19 cellular contexts compared by ENCODE assay signal in genomic region chr12:12671850-12672660, GRCh38. TPM values are rescaled to one million over a fixed set of nuclear protein-coding genes. Genes with fewer than 3 reads are reported as not detected.
DNase-seq lines count a peak whose midpoint lies in the region; TF ChIP-seq lines count a peak whose summit lies in the region.
"Had no signal": no experiment of that assay in that cellular context is flagged by ENCODE, and none has a peak within 500 bp of the region (broad histone marks: within the 10 kb centered on the region; RNA-seq: fewer than 3 reads in every experiment).

No MANE protein-coding gene starts in this region.

- no CpG with 5 or more reads among the region's 8 CpGs for WGBS in neuronal stem cell (ENCODE audit: extremely low coverage in 2 of 2, insufficient read length in 2 of 2, insufficient replicate concordance in 1 of 2), 2 donors

- no peak overlapping the region for H2AK5ac ChIP-seq in neuronal stem cell (ENCODE audit: low read depth, low read length)

- no peak overlapping the region for H3K14ac ChIP-seq in neuronal stem cell (ENCODE audit: low read length)

- TF ChIP-seq CTCF in PC-9 (conservative IDR thresholded peaks at IDR 0.05) = no peak

- CTCF ChIA-PET in PC-9 (lab: Charles Lee) = no interaction called here

- H2BK120ac ChIP-seq in neuronal stem cell (ENCODE audit: low read depth, low read length) = no peak overlapping the region

- no peaks in the 10 kb centered on the region for H3F3A ChIP-seq in PC-9 (ENCODE audit: insufficient read depth, low read depth)

- H2BK12ac ChIP-seq in neuronal stem cell (ENCODE audit: low read length) = no peak overlapping the region

- H3K79me1 ChIP-seq in neuronal stem cell (ENCODE audit: low read depth, low read length) = peaks cover 3% of the 10 kb centered on the region

- H3K23ac ChIP-seq in neuronal stem cell (ENCODE audit: low read depth, low read length, poor library complexity) = no peak overlapping the region

- no peaks in the 10 kb centered on the region for H3K9me2 ChIP-seq in PC-9 (ENCODE audit: insufficient read depth)

- peak overlapping the region; percentile 69 for H3K27ac Mint-ChIP-seq in activated T-helper 2 cell treated with anti-CD3 and anti-CD28 coated beads, Interferon-gamma antibody, Interleukin-2, Interleukin-4, amounts not matched to agents 10 μg/mL and 5 μg/mL and 100 μg/mL, durations not matched to agents 14 hours and 24 hours and 36 hours
- H3K27ac Mint-ChIP-seq: GM23338, T-cell had no signal

- peak; percentile 79 for DNase-seq in EH (ENCODE audit: low read depth)
- DNase-seq in HS-27A (ENCODE audit: low read depth) = peak; percentile 76
- no peak for DNase-seq in activated T-helper 2 cell treated with anti-CD3 and anti-CD28 coated beads, Interferon-gamma antibody, Interleukin-2, Interleukin-4, amounts not matched to agents 10 μg/mL and 5 μg/mL and 100 μg/mL, durations not matched to agents 14 hours and 24 hours and 36 hours (ENCODE audit: low spot score)
- peak; percentile 68 for DNase-seq in iris pigment epithelial cell (ENCODE audit: low read depth)
- DNase-seq in PC-9 = no peak
- no peak for DNase-seq in activated effector memory CD4-positive, alpha-beta T cell treated with anti-CD3 and anti-CD28 coated beads, Interleukin-2, amount 50 U/mL, for 16 hours
- DNase-seq in Ammon's horn (ENCODE audit: low spot score) = no peak
- no peak for DNase-seq in neuronal stem cell (ENCODE audit: low spot score)
- DNase-seq: amniotic stem cell; KBM-7; NCI-H524 treated with DMSO at 0.1 percent for 48 hours; pancreas; stimulated activated CD4-positive, alpha-beta T cell treated with anti-CD3 and anti-CD28 coated beads, Interleukin-12 subunit alpha, Interleukin-12 subunit beta, amount 100 ng/mL, for 4 hours; stimulated activated naive CD8-positive, alpha-beta T cell treated with anti-CD3 and anti-CD28 coated beads, Interleukin-15, amount 100 ng/mL, for 72 hours; T-cell had no signal

- H3K9me3 ChIP-seq in PC-9 (ENCODE audit: insufficient read depth, low read depth) (no peaks in the 10 kb centered on the region), neuronal stem cell (replicated peaks in 1 of 2; ENCODE audit: control insufficient read depth in 2 of 2, insufficient read depth in 1 of 2, low read depth in 1 of 2, low read length in 2 of 2) (no peaks in the 10 kb centered on the region)
- H3K9me3 ChIP-seq: BLaER1 treated with 17β-estradiol and CSF1 and Interleukin-3, amounts not matched to agents 10 nM and 100 nM; pancreas had no signal

- no peak overlapping the region for H3K4me3 Mint-ChIP-seq in activated T-helper 2 cell treated with anti-CD3 and anti-CD28 coated beads, Interferon-gamma antibody, Interleukin-2, Interleukin-4, amounts not matched to agents 10 μg/mL and 5 μg/mL and 100 μg/mL, durations not matched to agents 14 hours and 24 hours and 36 hours (ENCODE audit: low read depth)
- H3K4me3 Mint-ChIP-seq: GM23338; stimulated activated naive CD8-positive, alpha-beta T cell treated with anti-CD3 and anti-CD28 coated beads, Interleukin-15, amount 100 ng/mL, for 72 hours; T-cell had no signal

- no peak overlapping the region for H3K4ac ChIP-seq in neuronal stem cell (ENCODE audit: low read length)

- intact Hi-C loops in activated T-helper 2 cell treated with anti-CD3 and anti-CD28 coated beads, Interferon-gamma antibody, Interleukin-2, Interleukin-4, amounts not matched to agents 10 μg/mL and 5 μg/mL and 100 μg/mL, durations not matched to agents 14 hours and 24 hours and 36 hours (cut with micrococcal nuclease) = loop anchor here (2.0 kb wide), 2 partner anchors 19 to 27 kb away; no protein-coding TSS in a partner anchor
- intact Hi-C loops in PC-9 (cut with micrococcal nuclease; ENCODE audit: unreplicated experiment) = no loop called here

- H2BK5ac ChIP-seq in neuronal stem cell (ENCODE audit: low read length) = no peak overlapping the region

- H2BK15ac ChIP-seq in neuronal stem cell (ENCODE audit: low read length) = no peak overlapping the region

- no peak overlapping the region for H3K4me2 ChIP-seq in PC-9
- no peak overlapping the region for H3K4me2 ChIP-seq in neuronal stem cell (ENCODE audit: insufficient read depth, low read length, poor library complexity, severe bottlenecking)
- H3K4me2 ChIP-seq: BLaER1 treated with 17β-estradiol and CSF1 and Interleukin-3, amounts not matched to agents 10 nM and 100 nM; GM23338; hepatocyte had no signal

- H3K4me1 Mint-ChIP-seq in activated T-helper 2 cell treated with anti-CD3 and anti-CD28 coated beads, Interferon-gamma antibody, Interleukin-2, Interleukin-4, amounts not matched to agents 10 μg/mL and 5 μg/mL and 100 μg/mL, durations not matched to agents 14 hours and 24 hours and 36 hours (ENCODE audit: low read depth) = peaks cover 37% of the 10 kb centered on the region

- 0 out of 2 replicates have a peak, but pooled peaks cover 4% of the 10 kb centered on the region for H3K4me1 ChIP-seq in PC-9 (replicated peaks; ENCODE audit: insufficient read depth)
- H3K4me1 ChIP-seq in neuronal stem cell (ENCODE audit: control insufficient read depth in 2 of 2, insufficient read depth in 1 of 2, low read depth in 1 of 2, low read length in 2 of 2) = peaks cover 0 to 2% of the 10 kb centered on the region in 2 donors
- H3K4me1 ChIP-seq: BLaER1 treated with 17β-estradiol and CSF1 and Interleukin-3, amounts not matched to agents 10 nM and 100 nM; pancreas had no signal

- H3K9me3 Mint-ChIP-seq in activated T-helper 2 cell treated with anti-CD3 and anti-CD28 coated beads, Interferon-gamma antibody, Interleukin-2, Interleukin-4, amounts not matched to agents 10 μg/mL and 5 μg/mL and 100 μg/mL, durations not matched to agents 14 hours and 24 hours and 36 hours = no peaks in the 10 kb centered on the region
- H3K9me3 Mint-ChIP-seq: GM23338; stimulated activated naive CD8-positive, alpha-beta T cell treated with anti-CD3 and anti-CD28 coated beads, Interleukin-15, amount 100 ng/mL, for 72 hours; T-cell had no signal

- H3K27me3 Mint-ChIP-seq in activated T-helper 2 cell treated with anti-CD3 and anti-CD28 coated beads, Interferon-gamma antibody, Interleukin-2, Interleukin-4, amounts not matched to agents 10 μg/mL and 5 μg/mL and 100 μg/mL, durations not matched to agents 14 hours and 24 hours and 36 hours (ENCODE audit: low read depth) = no peaks in the 10 kb centered on the region
- H3K27me3 Mint-ChIP-seq: stimulated activated naive CD8-positive, alpha-beta T cell treated with anti-CD3 and anti-CD28 coated beads, Interleukin-15, amount 100 ng/mL, for 72 hours; T-cell had no signal

- no peak overlapping the region for H3K9ac ChIP-seq in neuronal stem cell (ENCODE audit: low read depth, low read length, poor library complexity)
- H3K9ac ChIP-seq: BLaER1 treated with 17β-estradiol and CSF1 and Interleukin-3, amounts not matched to agents 10 nM and 100 nM had no signal

- H3K18ac ChIP-seq in neuronal stem cell (ENCODE audit: low read length) = no peak overlapping the region

- H3K4me3 ChIP-seq in PC-9 (no peak overlapping the region), neuronal stem cell (ENCODE audit: low read length in 2 of 2) (no peak overlapping the region)
- H3K4me3 ChIP-seq: BLaER1 treated with 17β-estradiol and CSF1 and Interleukin-3, amounts not matched to agents 10 nM and 100 nM; GM23338; hepatocyte; pancreas had no signal

- no TSS peak for BruUV-seq in PC-9 (replicated peaks; lab: Mats Ljungman, UMichigan)

- H4K20me1 ChIP-seq in PC-9 (ENCODE audit: insufficient read depth) = no peaks in the 10 kb centered on the region
- H4K20me1 ChIP-seq: BLaER1 treated with 17β-estradiol and CSF1 and Interleukin-3, amounts not matched to agents 10 nM and 100 nM had no signal

- H4K91ac ChIP-seq in neuronal stem cell (ENCODE audit: low read depth, low read length, poor library complexity) = no peak overlapping the region

- H3K27ac ChIP-seq in PC-9 (no peak overlapping the region), neuronal stem cell (replicated peaks; ENCODE audit: low read length) (no peak overlapping the region)
- H3K27ac ChIP-seq: BLaER1 treated with 17β-estradiol and CSF1 and Interleukin-3, amounts not matched to agents 10 nM and 100 nM; epithelial cell of prostate; hepatocyte; pancreas had no signal

- no peaks in the 10 kb centered on the region for H3K79me2 ChIP-seq in PC-9 (ENCODE audit: low read depth)
- H3K79me2 ChIP-seq: hepatocyte had no signal

- H4K8ac ChIP-seq in neuronal stem cell (ENCODE audit: low read depth, low read length) = no peak overlapping the region

- H3K27me3 ChIP-seq in PC-9 (ENCODE audit: insufficient read depth, low read depth) (no peaks in the 10 kb centered on the region), neuronal stem cell (ENCODE audit: control insufficient read depth in 3 of 3, insufficient read depth in 3 of 3, low read depth in 1 of 3, low read length in 3 of 3) (no peaks in the 10 kb centered on the region)
- H3K27me3 ChIP-seq: BLaER1 treated with 17β-estradiol and CSF1 and Interleukin-3, amounts not matched to agents 10 nM and 100 nM; hepatocyte; pancreas had no signal

- H3K36me3 ChIP-seq in PC-9 (ENCODE audit: low read depth) = no peaks in the 10 kb centered on the region
- H3K36me3 ChIP-seq in neuronal stem cell (replicated peaks in 1 of 2; ENCODE audit: control insufficient read depth in 2 of 2, insufficient read depth in 2 of 2, low read length in 2 of 2) = peaks cover 1 to 40% of the 10 kb centered on the region in 2 donors
- H3K36me3 ChIP-seq: BLaER1 treated with 17β-estradiol and CSF1 and Interleukin-3, amounts not matched to agents 10 nM and 100 nM; pancreas had no signal

- H3K36me3 Mint-ChIP-seq in activated T-helper 2 cell treated with anti-CD3 and anti-CD28 coated beads, Interferon-gamma antibody, Interleukin-2, Interleukin-4, amounts not matched to agents 10 μg/mL and 5 μg/mL and 100 μg/mL, durations not matched to agents 14 hours and 24 hours and 36 hours (ENCODE audit: low read depth) = peaks cover 19% of the 10 kb centered on the region
- H3K36me3 Mint-ChIP-seq: T-cell had no signal

- H2AFZ ChIP-seq in PC-9 (no peak overlapping the region), neuronal stem cell (ENCODE audit: low read length) (no peak overlapping the region)
- H2AFZ ChIP-seq: GM23338, hepatocyte had no signal

- POLR2A ChIA-PET in PC-9 (lab: Charles Lee; ENCODE audit: unreplicated experiment) = no interaction called here

RNA-seq across cellular contexts. Expression of gene GPR19, which starts 23.9 kb away (rescaled TPM):
- 8.9 and 12.2 TPM in 2 replicates for total RNA-seq in activated T-helper 2 cell treated with anti-CD3 and anti-CD28 coated beads, Interferon-gamma antibody, Interleukin-2, Interleukin-4, amounts not matched to agents 10 μg/mL and 5 μg/mL and 100 μg/mL, durations not matched to agents 14 hours and 24 hours and 36 hours
- 13.2 and 19.3 TPM in 2 replicates for total RNA-seq in PC-9 (2021)
- 32.4 TPM for polyA plus RNA-seq in neuronal stem cell (2013, experiment 1 of 2)
- polyA plus RNA-seq in neuronal stem cell (2013, experiment 2 of 2) = 33.4 TPM

RNA-seq across cellular contexts. Expression of gene CDKN1B, which starts 45.1 kb away (rescaled TPM):
- total RNA-seq in activated T-helper 2 cell treated with anti-CD3 and anti-CD28 coated beads, Interferon-gamma antibody, Interleukin-2, Interleukin-4, amounts not matched to agents 10 μg/mL and 5 μg/mL and 100 μg/mL, durations not matched to agents 14 hours and 24 hours and 36 hours = 49.0 and 53.4 TPM in 2 replicates
- total RNA-seq in PC-9 (2021) = 54.9 and 67.5 TPM in 2 replicates
- 49.7 TPM for polyA plus RNA-seq in neuronal stem cell (2013, experiment 1 of 2)
- polyA plus RNA-seq in neuronal stem cell (2013, experiment 2 of 2) = 51.1 TPM

Comparison
In these comparisons a context has a peak if more than half of its experiments do, and no peak if none do; other contexts are left out.
1. DNase-seq: peak in EH (single experiment), HS-27A (single experiment) and iris pigment epithelial cell (single experiment); none in activated T-helper 2 cell treated with anti-CD3 and anti-CD28 coated beads, Interferon-gamma antibody, Interleukin-2, Interleukin-4, amounts not matched to agents 10 μg/mL and 5 μg/mL and 100 μg/mL, durations not matched to agents 14 hours and 24 hours and 36 hours (single experiment), PC-9 (0 of 2), activated effector memory CD4-positive, alpha-beta T cell treated with anti-CD3 and anti-CD28 coated beads, Interleukin-2, amount 50 U/mL, for 16 hours (single experiment), Ammon's horn (single experiment) and neuronal stem cell (single experiment).